8 cellular contexts compared by ENCODE assay signal in the genomic region with DNA sequence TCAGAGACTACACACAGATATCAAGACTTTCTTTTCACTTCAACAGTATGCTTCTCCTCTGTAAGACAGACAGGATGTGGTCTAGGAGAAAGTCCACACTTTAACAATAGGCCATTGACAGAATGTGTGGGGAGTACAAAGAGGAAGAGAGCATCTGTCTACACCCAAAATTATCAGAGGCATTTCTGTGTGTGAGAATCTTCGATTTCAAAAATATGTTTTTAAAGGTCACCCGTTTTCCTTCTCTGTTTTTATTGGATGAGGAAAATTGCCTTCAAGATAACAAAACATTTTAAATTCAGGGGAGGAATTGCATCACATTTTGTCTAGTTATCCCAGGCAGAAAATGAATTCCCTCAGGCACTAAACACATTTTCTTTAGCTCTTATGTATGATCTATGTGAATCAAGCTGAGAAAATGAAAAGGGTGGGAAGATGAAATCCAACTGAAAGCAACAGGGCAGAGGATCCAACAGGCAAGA. TPM values are rescaled to one million over a fixed set of nuclear protein-coding genes. Genes with fewer than 3 reads are reported as not detected.
DNase-seq lines count a peak whose midpoint lies in the region; ATAC-seq, FAIRE-seq and TF ChIP-seq lines count a peak whose summit lies in the region.

No MANE protein-coding gene starts in this region.

- no peak overlapping the region for H3K4me3 Mint-ChIP-seq in stimulated activated memory B cell treated with anti-CD40 and anti-IgM and Interleukin-4, amounts not matched to agents 10 μg/mL and 1 μg/mL and 100 μg/mL, for 72 hours
- no peak overlapping the region for H3K4me3 Mint-ChIP-seq in T-cell

- peak overlapping the region; percentile 27 for H3K4me3 ChIP-seq in OCI-LY1 (ENCODE audit: low read depth, low read length, poor library complexity, severe bottlenecking)

- H3K79me2 ChIP-seq in OCI-LY1 (ENCODE audit: insufficient read depth, low read length), result no peaks in the 10 kb centered on the region

- ATAC-seq in HG02623 (IDR thresholded peaks at IDR 0.05; ENCODE audit: unreplicated experiment), result peak; percentile 99
- ATAC-seq in stimulated activated memory B cell treated with anti-CD40 and anti-IgM and Interleukin-4, amounts not matched to agents 10 μg/mL and 1 μg/mL and 100 μg/mL, for 72 hours, result no peak
- ATAC-seq in T-cell (replicated peaks in 1 of 4), result no peak

- H2AFZ ChIP-seq in OCI-LY1 (ENCODE audit: low read length), result no peak overlapping the region

- no peaks in the 10 kb centered on the region for H3K36me3 ChIP-seq in OCI-LY1 (ENCODE audit: insufficient read depth, low read length)

- H3K27ac ChIP-seq in OCI-LY1 (ENCODE audit: low read depth, low read length, poor library complexity, severe bottlenecking), result peak overlapping the region; percentile 96

- no peaks in the 10 kb centered on the region for H3F3A ChIP-seq in OCI-LY1 (ENCODE audit: insufficient read depth, low read length)

- peaks cover 85% of the 10 kb centered on the region for H3K4me1 ChIP-seq in OCI-LY1 (ENCODE audit: insufficient read depth, low read length, severe bottlenecking)

- POLR2A ChIA-PET in T-cell (lab: Charles Lee), result no interaction called here

- no peaks in the 10 kb centered on the region for H4K20me1 ChIP-seq in OCI-LY1 (ENCODE audit: insufficient read depth, low read length)

- H3K36me3 Mint-ChIP-seq in stimulated activated memory B cell treated with anti-CD40 and anti-IgM and Interleukin-4, amounts not matched to agents 10 μg/mL and 1 μg/mL and 100 μg/mL, for 72 hours, result no peaks in the 10 kb centered on the region
- no peaks in the 10 kb centered on the region for H3K36me3 Mint-ChIP-seq in T-cell

- peak overlapping the region; percentile 50 for H3K9ac ChIP-seq in OCI-LY1 (ENCODE audit: low read length)

- peak; percentile 28 for DNase-seq in GM18507 (ENCODE audit: extremely low spot score, insufficient read length, low read depth)
- peak; percentile 55 for DNase-seq in iris pigment epithelial cell (ENCODE audit: low read depth)
- DNase-seq in HK-2 (ENCODE audit: unreplicated experiment), result no peak
- no peak for DNase-seq in stimulated activated CD4-positive, alpha-beta T cell treated with anti-CD3 and anti-CD28 coated beads, Interleukin-15, amount 100 ng/mL, for 24 hours
- DNase-seq in T-cell, result no peak

- peak; percentile 95 for FAIRE-seq in GM18507 (lab: Jason Lieb, UNC)

- H3K4me1 Mint-ChIP-seq in stimulated activated memory B cell treated with anti-CD40 and anti-IgM and Interleukin-4, amounts not matched to agents 10 μg/mL and 1 μg/mL and 100 μg/mL, for 72 hours, result no peaks in the 10 kb centered on the region
- H3K4me1 Mint-ChIP-seq in T-cell, result no peaks in the 10 kb centered on the region

- no peaks in the 10 kb centered on the region for H3K9me2 ChIP-seq in OCI-LY1 (ENCODE audit: low read depth, low read length)

- no peaks in the 10 kb centered on the region for H3K9me3 ChIP-seq in OCI-LY1 (ENCODE audit: low read length)

- H3K4me2 ChIP-seq in OCI-LY1 (ENCODE audit: low read length), result peak overlapping the region; percentile 68

- no peaks in the 10 kb centered on the region for H3K9me3 Mint-ChIP-seq in stimulated activated memory B cell treated with anti-CD40 and anti-IgM and Interleukin-4, amounts not matched to agents 10 μg/mL and 1 μg/mL and 100 μg/mL, for 72 hours
- peaks cover 3 to 15% (median 4%) of the 10 kb centered on the region in 3 donors for H3K9me3 Mint-ChIP-seq in T-cell

- CTCF ChIA-PET in T-cell (lab: Charles Lee), result no interaction called here

- no peaks in the 10 kb centered on the region for H3K27me3 Mint-ChIP-seq in stimulated activated memory B cell treated with anti-CD40 and anti-IgM and Interleukin-4, amounts not matched to agents 10 μg/mL and 1 μg/mL and 100 μg/mL, for 72 hours
- no peaks in the 10 kb centered on the region for H3K27me3 Mint-ChIP-seq in T-cell

- no peak for TF ChIP-seq CTCF in OCI-LY1 (IDR thresholded peaks at IDR 0.05; ENCODE audit: low read length)

- no peak overlapping the region for H3K27ac Mint-ChIP-seq in stimulated activated memory B cell treated with anti-CD40 and anti-IgM and Interleukin-4, amounts not matched to agents 10 μg/mL and 1 μg/mL and 100 μg/mL, for 72 hours
- no peak overlapping the region for H3K27ac Mint-ChIP-seq in T-cell

- no peaks in the 10 kb centered on the region for H3K27me3 ChIP-seq in OCI-LY1 (ENCODE audit: insufficient read depth, low read length)

RNA-seq across cellular contexts. Expression of a gene that starts 16.4 kb away (rescaled TPM):
- total RNA-seq in T-cell, result under 1 TPM in 1 of 5 donors, not detected in 4; 0.26 TPM

Comparison
In these comparisons a context has a peak if more than half of its experiments do, and no peak if none do; other contexts are left out.
1. DNase-seq: peak in GM18507 (single experiment) and iris pigment epithelial cell (single experiment); none in HK-2 (single experiment), stimulated activated CD4-positive, alpha-beta T cell treated with anti-CD3 and anti-CD28 coated beads, Interleukin-15, amount 100 ng/mL, for 24 hours (single experiment) and T-cell (0 of 34).